19 cellular contexts compared by ENCODE assay signal in the genomic region with DNA sequence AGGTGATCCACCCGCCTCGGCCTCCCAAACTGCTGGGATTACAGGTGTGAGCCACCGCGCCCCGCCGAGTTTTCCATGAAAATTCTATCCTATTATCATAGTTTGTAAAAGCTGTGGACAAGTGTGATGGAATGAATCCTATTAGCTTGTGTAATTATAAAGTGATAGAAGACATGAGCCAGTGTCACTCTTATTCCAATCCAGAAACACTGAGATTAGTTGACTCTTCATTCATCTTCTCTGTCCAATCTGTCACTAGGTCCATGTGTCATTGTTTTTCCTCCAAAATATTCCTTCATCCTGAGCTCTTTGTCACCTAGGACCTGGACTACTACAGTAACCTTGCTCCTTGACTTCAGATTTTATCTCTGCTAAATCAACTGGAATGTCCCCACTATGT. TPM values are rescaled to one million over a fixed set of nuclear protein-coding genes. Genes with fewer than 3 reads are reported as not detected.
A peak's percentile ranks its signal among the peaks of the same experiment; 100 is the strongest.
DNase-seq lines count a peak whose midpoint lies in the region; ATAC-seq and TF ChIP-seq lines count a peak whose summit lies in the region.
"Had no signal": no experiment of that assay in that cellular context is flagged by ENCODE, and none has a peak within 500 bp of the region (broad histone marks: within the 10 kb centered on the region; RNA-seq: fewer than 3 reads in every experiment).

No MANE protein-coding gene starts in this region.

- H4K8ac ChIP-seq in mesenchymal stem cell (ENCODE audit: low read length): no peak overlapping the region

- no peak overlapping the region for H3K4me2 ChIP-seq in mesenchymal stem cell (ENCODE audit: low read length, poor library complexity, severe bottlenecking)

- H3K4me3 Mint-ChIP-seq in T-helper 2 cell treated with Interferon-gamma antibody and Interleukin-4, amounts not matched to agents 5 μg/mL and 100 μg/mL, for 36 hours: no peak overlapping the region
- no peak overlapping the region for H3K4me3 Mint-ChIP-seq in activated CD4-positive, alpha-beta memory T cell treated with anti-CD3 and anti-CD28 coated beads, Interleukin-2, amount 10 ng/mL, durations not matched to agents 7 days and 5 days
- no peak overlapping the region for H3K4me3 Mint-ChIP-seq in stimulated activated naive B cell treated with anti-CD40 and anti-IgM and Interleukin-4, amounts not matched to agents 10 μg/mL and 1 μg/mL and 100 μg/mL, for 72 hours
- H3K4me3 Mint-ChIP-seq: CD14-positive monocyte had no signal

- H3K27ac Mint-ChIP-seq in T-helper 2 cell treated with Interferon-gamma antibody and Interleukin-4, amounts not matched to agents 5 μg/mL and 100 μg/mL, for 36 hours: peak overlapping the region; percentile 42
- peak overlapping the region; percentile 73 for H3K27ac Mint-ChIP-seq in activated CD4-positive, alpha-beta memory T cell treated with anti-CD3 and anti-CD28 coated beads, Interleukin-2, amount 10 ng/mL, durations not matched to agents 7 days and 5 days
- H3K27ac Mint-ChIP-seq in stimulated activated naive B cell treated with anti-CD40 and anti-IgM and Interleukin-4, amounts not matched to agents 10 μg/mL and 1 μg/mL and 100 μg/mL, for 72 hours: peak overlapping the region; percentile 88

- no peaks in the 10 kb centered on the region for H3K9me3 Mint-ChIP-seq in T-helper 2 cell treated with Interferon-gamma antibody and Interleukin-4, amounts not matched to agents 5 μg/mL and 100 μg/mL, for 36 hours
- H3K9me3 Mint-ChIP-seq in activated CD4-positive, alpha-beta memory T cell treated with anti-CD3 and anti-CD28 coated beads, Interleukin-2, amount 10 ng/mL, durations not matched to agents 7 days and 5 days: peaks cover 5% of the 10 kb centered on the region
- peaks cover 0 to 3% of the 10 kb centered on the region in 2 donors for H3K9me3 Mint-ChIP-seq in stimulated activated naive B cell treated with anti-CD40 and anti-IgM and Interleukin-4, amounts not matched to agents 10 μg/mL and 1 μg/mL and 100 μg/mL, for 72 hours

- no peak for TF ChIP-seq CTCF in left ventricle myocardium inferior (IDR thresholded peaks at IDR 0.05; ENCODE audit: borderline replicate concordance)

- H3K9me3 ChIP-seq in left ventricle myocardium inferior (replicated peaks) (peaks cover 1% of the 10 kb centered on the region), mesenchymal stem cell (ENCODE audit: control insufficient read depth, low read length) (no peaks in the 10 kb centered on the region)

- H3K36me3 ChIP-seq in left ventricle myocardium inferior (peaks cover 30% of the 10 kb centered on the region), mesenchymal stem cell (ENCODE audit: control insufficient read depth in 1 of 2, insufficient read depth in 2 of 2, low read depth in 1 of 2, low read length in 2 of 2) (peaks cover 18 to 48% of the 10 kb centered on the region in 2 experiments)

- H3K4me1 ChIP-seq in left ventricle myocardium inferior: peaks cover 45% of the 10 kb centered on the region
- H3K4me1 ChIP-seq in mesenchymal stem cell (ENCODE audit: control insufficient read depth, insufficient read depth, low read depth, low read length): no peaks in the 10 kb centered on the region

- H3K36me3 Mint-ChIP-seq in T-helper 2 cell treated with Interferon-gamma antibody and Interleukin-4, amounts not matched to agents 5 μg/mL and 100 μg/mL, for 36 hours (ENCODE audit: low read depth): peaks cover 49% of the 10 kb centered on the region
- H3K36me3 Mint-ChIP-seq in activated CD4-positive, alpha-beta memory T cell treated with anti-CD3 and anti-CD28 coated beads, Interleukin-2, amount 10 ng/mL, durations not matched to agents 7 days and 5 days (ENCODE audit: low read depth): peaks cover 50% of the 10 kb centered on the region
- H3K36me3 Mint-ChIP-seq in stimulated activated naive B cell treated with anti-CD40 and anti-IgM and Interleukin-4, amounts not matched to agents 10 μg/mL and 1 μg/mL and 100 μg/mL, for 72 hours: peaks cover 37 to 47% of the 10 kb centered on the region in 2 donors

- no peak overlapping the region for H2BK120ac ChIP-seq in mesenchymal stem cell (ENCODE audit: low read depth, low read length)

- no peak overlapping the region for H3K4me3 ChIP-seq in left ventricle myocardium inferior
- H3K4me3 ChIP-seq in mesenchymal stem cell (ENCODE audit: insufficient read depth in 1 of 2, low read depth in 1 of 2, low read length in 2 of 2): no peak overlapping the region

- H3K9ac ChIP-seq in mesenchymal stem cell (ENCODE audit: low read length): no peak overlapping the region

- no peak overlapping the region for H3K4ac ChIP-seq in mesenchymal stem cell (ENCODE audit: low read depth in 1 of 2, low read length in 2 of 2)

- peak overlapping the region; percentile 29 for H3K27ac ChIP-seq in left ventricle myocardium inferior (replicated peaks)
- H3K27ac ChIP-seq in mesenchymal stem cell (ENCODE audit: low read length, poor library complexity, severe bottlenecking): no peak overlapping the region
- H3K27ac ChIP-seq: RWPE1 had no signal

- H2BK5ac ChIP-seq in mesenchymal stem cell (ENCODE audit: low read depth, low read length, poor library complexity, severe bottlenecking): no peak overlapping the region

- H3K4me1 Mint-ChIP-seq in T-helper 2 cell treated with Interferon-gamma antibody and Interleukin-4, amounts not matched to agents 5 μg/mL and 100 μg/mL, for 36 hours (ENCODE audit: low read depth): peaks cover 21% of the 10 kb centered on the region
- peaks cover 25% of the 10 kb centered on the region for H3K4me1 Mint-ChIP-seq in activated CD4-positive, alpha-beta memory T cell treated with anti-CD3 and anti-CD28 coated beads, Interleukin-2, amount 10 ng/mL, durations not matched to agents 7 days and 5 days
- H3K4me1 Mint-ChIP-seq in stimulated activated naive B cell treated with anti-CD40 and anti-IgM and Interleukin-4, amounts not matched to agents 10 μg/mL and 1 μg/mL and 100 μg/mL, for 72 hours: peaks cover 14 to 23% of the 10 kb centered on the region in 2 donors
- H3K4me1 Mint-ChIP-seq: CD14-positive monocyte had no signal

- POLR2A ChIA-PET in activated CD4-positive, alpha-beta memory T cell treated with anti-CD3 and anti-CD28 coated beads, Interleukin-2, amount 10 ng/mL, durations not matched to agents 7 days and 5 days (lab: Charles Lee): interaction anchor here (1.9 kb wide), 1 partner anchor 13 kb away, joined by 7 read pairs; a partner anchor contains a TSS

- H2AFZ ChIP-seq in mesenchymal stem cell (ENCODE audit: low read depth, low read length): no peak overlapping the region

- H2BK12ac ChIP-seq in mesenchymal stem cell (ENCODE audit: low read length in 2 of 2): no peak overlapping the region

- 100% methylated on average over 4 of the region's 6 CpGs for WGBS in mesenchymal stem cell

- no peak overlapping the region for H2BK15ac ChIP-seq in mesenchymal stem cell (ENCODE audit: low read depth, poor library complexity, severe bottlenecking)

- peaks cover 34% of the 10 kb centered on the region for H3K79me1 ChIP-seq in mesenchymal stem cell (replicated peaks; ENCODE audit: low read length, poor library complexity, severe bottlenecking)

- H3K23ac ChIP-seq in mesenchymal stem cell (ENCODE audit: low read length in 2 of 2): no peak overlapping the region

- H3K14ac ChIP-seq in mesenchymal stem cell (ENCODE audit: low read length in 2 of 2): no peak overlapping the region

- no peak overlapping the region for H2AK5ac ChIP-seq in mesenchymal stem cell (ENCODE audit: low read length, severe bottlenecking)

- CTCF ChIA-PET in activated CD4-positive, alpha-beta memory T cell treated with anti-CD3 and anti-CD28 coated beads, Interleukin-2, amount 10 ng/mL, durations not matched to agents 7 days and 5 days (lab: Charles Lee): no interaction called here

- H3K27me3 ChIP-seq in left ventricle myocardium inferior (ENCODE audit: low read depth) (no peaks in the 10 kb centered on the region), mesenchymal stem cell (ENCODE audit: control insufficient read depth in 1 of 2, insufficient read depth in 1 of 2, low read length in 2 of 2) (no peaks in the 10 kb centered on the region)

- no peak overlapping the region for H3K18ac ChIP-seq in mesenchymal stem cell (ENCODE audit: low read depth in 1 of 2, low read length in 2 of 2)

- ATAC-seq in Right ventricle myocardium inferior: no peak
- ATAC-seq in stimulated activated naive B cell treated with anti-CD40 and anti-IgM and Interleukin-4, amounts not matched to agents 10 μg/mL and 1 μg/mL and 100 μg/mL, for 72 hours (replicated peaks): no peak
- ATAC-seq: HCT116 had no signal

- no peaks in the 10 kb centered on the region for H3K27me3 Mint-ChIP-seq in T-helper 2 cell treated with Interferon-gamma antibody and Interleukin-4, amounts not matched to agents 5 μg/mL and 100 μg/mL, for 36 hours (ENCODE audit: low read depth)
- no peaks in the 10 kb centered on the region for H3K27me3 Mint-ChIP-seq in activated CD4-positive, alpha-beta memory T cell treated with anti-CD3 and anti-CD28 coated beads, Interleukin-2, amount 10 ng/mL, durations not matched to agents 7 days and 5 days
- no peaks in the 10 kb centered on the region for H3K27me3 Mint-ChIP-seq in stimulated activated naive B cell treated with anti-CD40 and anti-IgM and Interleukin-4, amounts not matched to agents 10 μg/mL and 1 μg/mL and 100 μg/mL, for 72 hours

- DNase-seq in T-helper 2 cell treated with Interferon-gamma antibody and Interleukin-4, amounts not matched to agents 5 μg/mL and 100 μg/mL, for 36 hours (ENCODE audit: low spot score): no peak
- DNase-seq in T-helper 2 cell (no peak), left ventricle myocardium inferior (no peak), Right ventricle myocardium inferior (ENCODE audit: missing footprints) (no peak), mesenchymal stem cell (no peak), posterior cingulate gyrus (no peak)
- DNase-seq in activated CD4-positive, alpha-beta memory T cell treated with anti-CD3 and anti-CD28 coated beads, Interleukin-2, amount 10 ng/mL, durations not matched to agents 7 days and 5 days: no peak
- no peak for DNase-seq in stimulated activated naive B cell treated with anti-CD40 and anti-IgM and Interleukin-4, amounts not matched to agents 10 μg/mL and 1 μg/mL and 100 μg/mL, for 72 hours
- DNase-seq: 8988T, DMS53, GF-D8, Kasumi-1, NCI-H1417, NCI-H1694 treated with DMSO at 0.1 percent for 48 hours, NCI-H446 treated with DMSO at 0.1 percent for 48 hours, NCI-H526 treated with DMSO at 0.1 percent for 48 hours had no signal

- H4K91ac ChIP-seq in mesenchymal stem cell (ENCODE audit: low read length): no peak overlapping the region

- intact Hi-C loops in left ventricle myocardium inferior (cut with micrococcal nuclease): no loop called here
- intact Hi-C loops in Right ventricle myocardium inferior (cut with DNase I): no loop called here
- intact Hi-C loops in posterior cingulate gyrus (cut with DNase I): no loop called here

RNA-seq across cellular contexts. Expression of a gene that starts 13.5 kb away (rescaled TPM):
- total RNA-seq in left ventricle myocardium inferior: 75.5 TPM
- 78.1 TPM for total RNA-seq in Right ventricle myocardium inferior
- 10 to 100 TPM; 54.8 to 61.6 TPM for total RNA-seq in activated CD4-positive, alpha-beta memory T cell treated with anti-CD3 and anti-CD28 coated beads, Interleukin-2, amount 10 ng/mL, durations not matched to agents 7 days and 5 days
- 34.4 TPM for polyA plus RNA-seq in mesenchymal stem cell (2013, experiment 1 of 2)
- polyA plus RNA-seq in mesenchymal stem cell (2013, experiment 2 of 2): 30.4 TPM

RNA-seq across cellular contexts. Expression of a gene that starts 13.9 kb away (rescaled TPM):
- total RNA-seq in left ventricle myocardium inferior: 2.3 TPM
- total RNA-seq in Right ventricle myocardium inferior: 2.5 TPM
- 1 to 10 TPM; 3.3 to 5.4 TPM for total RNA-seq in activated CD4-positive, alpha-beta memory T cell treated with anti-CD3 and anti-CD28 coated beads, Interleukin-2, amount 10 ng/mL, durations not matched to agents 7 days and 5 days
- 2.3 TPM for polyA plus RNA-seq in mesenchymal stem cell (2013, experiment 1 of 2)
- polyA plus RNA-seq in mesenchymal stem cell (2013, experiment 2 of 2): 2.3 TPM
